15 cellular contexts compared by ENCODE assay signal in the genomic region with DNA sequence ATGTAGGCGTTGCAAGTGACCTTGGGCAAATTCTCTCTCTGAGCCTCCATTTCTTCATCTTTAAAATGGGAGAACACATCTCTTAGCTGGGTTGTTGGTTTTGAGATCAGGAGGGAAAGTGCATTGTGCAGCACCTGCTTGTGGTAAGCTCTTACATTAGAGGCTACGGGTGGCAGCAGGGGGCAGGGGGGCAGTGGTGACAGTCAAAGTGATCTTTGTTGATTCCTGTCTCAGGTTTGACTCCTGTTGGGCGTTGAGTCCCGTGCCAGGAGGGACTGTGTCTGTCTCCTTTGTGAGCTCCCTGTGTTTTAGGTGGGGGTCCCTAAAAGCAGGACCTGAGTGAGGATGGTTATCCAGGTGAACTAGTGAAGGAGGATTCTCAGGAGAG.
DNase-seq lines count a peak whose midpoint lies in the region; ATAC-seq, FAIRE-seq and TF ChIP-seq lines count a peak whose summit lies in the region.
"Had no signal": no experiment of that assay in that cellular context is flagged by ENCODE, and none has a peak within 500 bp of the region (broad histone marks: within the 10 kb centered on the region; RNA-seq: fewer than 3 reads in every experiment).

No MANE protein-coding gene starts in this region.

- H3K36me3 ChIP-seq in bronchial epithelial cell (ENCODE audit: control insufficient read depth, insufficient read depth, low read length) = no peaks in the 10 kb centered on the region
- H3K36me3 ChIP-seq: BE2C had no signal

- H3K27ac Mint-ChIP-seq in endothelial cell (ENCODE audit: unreplicated experiment) = no peak overlapping the region
- peak overlapping the region; percentile 75 for H3K27ac Mint-ChIP-seq in neural crest cell (ENCODE audit: unreplicated experiment)

- H3K4me3 Mint-ChIP-seq in endothelial cell (ENCODE audit: unreplicated experiment) (peak overlapping the region; percentile 79), neural crest cell (no peak overlapping the region)
- H3K4me3 Mint-ChIP-seq: CD4-positive, alpha-beta memory T cell had no signal

- peaks cover 11% of the 10 kb centered on the region for H3K27me3 ChIP-seq in bronchial epithelial cell (ENCODE audit: control insufficient read depth, insufficient read depth, low read length)
- H3K27me3 ChIP-seq: BE2C had no signal

- DNase-seq in bronchial epithelial cell (ENCODE audit: low read depth) = no peak
- DNase-seq in endothelial cell (ENCODE audit: low spot score) = no peak
- no peak for DNase-seq in neural crest cell (ENCODE audit: low read depth, low spot score)
- no peak for DNase-seq in caudate nucleus (lab: John Stamatoyannopoulos, UW)
- DNase-seq in NCI-H1417 treated with DMSO at 0.1 percent for 48 hours (lab: John Stamatoyannopoulos, UW) = no peak
- DNase-seq: BE2C; CD4-positive, alpha-beta memory T cell; GM23248; H7 had no signal

- no peak overlapping the region for H3K4me3 ChIP-seq in bronchial epithelial cell (ENCODE audit: low read depth, low read length)
- H3K4me3 ChIP-seq: A549, GM12878, GM23248 had no signal

- no peak overlapping the region for H3K27ac ChIP-seq in caudate nucleus (ENCODE audit: low read depth, low read length)
- H3K27ac ChIP-seq: A549, C4-2B, GM23248, HL-60 had no signal

- ATAC-seq in GM21529 (IDR thresholded peaks at IDR 0.05; ENCODE audit: unreplicated experiment) = no peak
- ATAC-seq: A549, GM12878 had no signal

- H3K9me3 Mint-ChIP-seq in endothelial cell (ENCODE audit: unreplicated experiment) (no peaks in the 10 kb centered on the region), neural crest cell (peaks cover 10% of the 10 kb centered on the region)

- H3K27me3 Mint-ChIP-seq in endothelial cell (ENCODE audit: unreplicated experiment) (peaks cover 31% of the 10 kb centered on the region), neural crest cell (ENCODE audit: low read depth) (no peaks in the 10 kb centered on the region)
- H3K27me3 Mint-ChIP-seq: CD4-positive, alpha-beta memory T cell had no signal

- peak; percentile 68 for FAIRE-seq in bronchial epithelial cell (lab: Jason Lieb, UNC)
- FAIRE-seq: A549, GM12878, GM18507 had no signal

- H3K36me3 Mint-ChIP-seq in endothelial cell (ENCODE audit: low read depth, unreplicated experiment) (peaks cover 61% of the 10 kb centered on the region), neural crest cell (ENCODE audit: low read depth) (peaks cover 25% of the 10 kb centered on the region)

- H3K4me1 Mint-ChIP-seq in endothelial cell (ENCODE audit: unreplicated experiment) = peaks cover 71% of the 10 kb centered on the region
- H3K4me1 Mint-ChIP-seq in neural crest cell = peaks cover 49% of the 10 kb centered on the region

- TF ChIP-seq CTCF in bronchial epithelial cell (IDR thresholded peaks at IDR 0.05; ENCODE audit: insufficient read depth, low read length, severe bottlenecking) (no peak), endothelial cell (IDR thresholded peaks at IDR 0.05; ENCODE audit: unreplicated experiment) (no peak), neural crest cell (conservative IDR thresholded peaks at IDR 0.05) (no peak)
